Comparison of ENCODE assay signal across 9 cellular contexts in the genomic region with DNA sequence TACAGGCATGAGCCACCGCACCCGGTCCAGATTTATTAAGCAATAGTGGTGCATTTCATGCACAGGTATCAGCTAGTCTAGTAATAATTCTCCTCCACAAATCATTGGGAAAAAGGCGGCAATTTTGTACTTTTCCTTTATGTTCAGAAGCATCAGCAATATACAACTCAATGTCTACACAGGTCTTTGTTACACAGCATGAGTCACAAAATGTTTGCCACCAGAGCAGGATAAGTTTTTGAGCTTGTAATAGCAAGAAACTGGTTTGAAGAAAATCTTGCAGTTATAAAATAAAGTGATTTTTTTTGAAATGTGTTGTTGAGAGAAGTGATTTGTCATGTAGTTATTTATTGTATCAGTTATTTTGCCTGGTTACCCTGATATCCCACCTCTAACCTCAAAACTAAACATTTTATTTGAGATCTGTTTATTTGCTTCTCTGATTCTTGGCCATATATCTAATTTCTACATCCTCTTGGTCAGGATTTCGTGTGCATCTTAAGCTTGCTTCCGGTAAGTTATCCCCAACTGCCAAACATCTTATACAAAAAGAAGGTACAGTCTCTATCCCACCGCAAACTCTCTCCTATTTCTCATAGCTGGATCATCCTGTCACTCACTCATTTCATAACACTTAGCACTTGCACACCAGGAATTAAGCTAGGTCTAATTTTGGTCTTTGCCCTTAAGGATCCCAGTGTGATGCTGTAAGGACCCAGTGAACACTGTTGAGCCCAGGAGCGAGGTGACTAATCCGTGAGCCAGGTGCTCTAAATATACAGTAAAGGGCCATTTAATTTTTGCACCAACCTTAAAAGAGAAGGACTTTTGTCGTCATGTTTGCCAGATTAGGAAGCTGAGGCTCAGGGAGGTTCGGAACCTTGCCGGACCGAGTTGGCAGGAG. TPM values are rescaled to one million over a fixed set of nuclear protein-coding genes. Genes with fewer than 3 reads are reported as not detected.
DNase-seq lines count a peak whose midpoint lies in the region; ATAC-seq, FAIRE-seq and TF ChIP-seq lines count a peak whose summit lies in the region.
"Had no signal": no experiment of that assay in that cellular context is flagged by ENCODE, and none has a peak within 500 bp of the region (broad histone marks: within the 10 kb centered on the region; RNA-seq: fewer than 3 reads in every experiment).

No MANE protein-coding gene starts in this region.

- H3K4me1 ChIP-seq in K562 (replicated peaks in 1 of 2; ENCODE audit: control insufficient read depth in 2 of 2, insufficient read depth in 2 of 2, low read length in 2 of 2) (peaks cover 12 to 24% of the 10 kb centered on the region in 2 experiments; a peak in 4 of 5 replicates), mucosa of stomach (ENCODE audit: control insufficient read depth, insufficient read depth, low read length) (peaks cover 13% of the 10 kb centered on the region)

- BruUV-seq in K562 (replicated peaks; lab: Mats Ljungman, UMichigan) = TSS peak; percentile 53

- peak; percentile 2 for ATAC-seq in HG03432 (IDR thresholded peaks at IDR 0.05; ENCODE audit: unreplicated experiment)
- ATAC-seq in K562 = peak; percentile 13
- no peak for ATAC-seq in GM19324 (IDR thresholded peaks at IDR 0.05; ENCODE audit: low FRiP score, unreplicated experiment)

- no peaks in the 10 kb centered on the region for H4K20me1 ChIP-seq in K562 (replicated peaks; ENCODE audit: control insufficient read depth, insufficient read depth, low read length)

- H3K9me3 ChIP-seq in K562 (replicated peaks; ENCODE audit: control insufficient read depth, insufficient read depth, low read depth, low read length) (no peaks in the 10 kb centered on the region), mucosa of stomach (ENCODE audit: control insufficient read depth, low read length) (no peaks in the 10 kb centered on the region)

- H2AFZ ChIP-seq in K562 (ENCODE audit: low read depth, low read length) = peak overlapping the region; percentile 88

- H3K36me3 ChIP-seq in K562 (ENCODE audit: control insufficient read depth, insufficient read depth, low read length) = no peaks in the 10 kb centered on the region
- no peaks in the 10 kb centered on the region for H3K36me3 ChIP-seq in mucosa of stomach (ENCODE audit: control insufficient read depth, insufficient read depth, low read length)

- in situ Hi-C loops in K562 (cut with MboI) = no loop called here

- peaks cover 6% of the 10 kb centered on the region; the same call in 2 of the 3 replicates for H3K79me2 ChIP-seq in K562 (ENCODE audit: control insufficient read depth, insufficient read depth, low read length)

- CTCF ChIA-PET in K562 (lab: Yijun Ruan, JAX; ENCODE audit: low intra/inter-chr PET ratio) = no interaction called here

- TF ChIP-seq CTCF in K562 (IDR thresholded peaks at IDR 0.05 in 2 of 3, conservative IDR thresholded peaks at IDR 0.05 in 1 of 3; ENCODE audit: insufficient read depth in 2 of 3, low read depth in 1 of 3, low read length in 3 of 3) = no peak

- H3K27ac ChIP-seq in K562 (ENCODE audit: extremely low read depth, low read depth, low read length) = peak overlapping the region; percentile 41; the same call in 2 of the 3 replicates

- 26% methylated on average over 12 of the region's 12 CpGs for WGBS in K562 (ENCODE audit: insufficient coverage, low coverage, missing lambda C conversion rate)

- peak; percentile 76 for FAIRE-seq in K562 (lab: Jason Lieb, UNC)

- intact Hi-C loops in K562 (cut with micrococcal nuclease) = loop anchor here (2.0 kb wide), 1 partner anchor 16 kb away; the partner anchor contains the start of gene SNRNP200

- H3K27me3 ChIP-seq in K562 (ENCODE audit: control insufficient read depth in 2 of 2, insufficient read depth in 2 of 2, low read length in 2 of 2) (no peaks in the 10 kb centered on the region), mucosa of stomach (ENCODE audit: control insufficient read depth, insufficient read depth, low read length) (peaks cover 66% of the 10 kb centered on the region)

- no peaks in the 10 kb centered on the region for H3K9me1 ChIP-seq in K562 (ENCODE audit: control insufficient read depth, insufficient read depth, low read length)

- TF ChIP-seq RAD21 in K562 (CRISPR knock-in tag; conservative IDR thresholded peaks at IDR 0.05 in 1 of 2, IDR thresholded peaks at IDR 0.05 in 1 of 2) = no peak

- peak overlapping the region; percentile 52 for H3K4me3 ChIP-seq in K562
- peak overlapping the region; percentile 33 for H3K4me3 ChIP-seq in mucosa of stomach (ENCODE audit: low read length)

- no peak for TF ChIP-seq EP300 in K562 (IDR thresholded peaks at IDR 0.05; ENCODE audit: low read length)

- DNase-seq in DMS53 (lab: John Stamatoyannopoulos, UW) = peak; percentile 50
- no peak for DNase-seq in K562 (ENCODE audit: extremely low read depth in 1 of 4, low spot score in 3 of 4)
- no peak for DNase-seq in NCI-H2171 treated with DMSO at 0.1 percent for 48 hours (lab: John Stamatoyannopoulos, UW)
- DNase-seq in activated effector memory CD4-positive, alpha-beta T cell treated with anti-CD3 and anti-CD28 coated beads, Interleukin-2, amount 50 U/mL, for 16 hours = no peak
- no peak for DNase-seq in NCI-H1105 treated with DMSO at 0.1 percent for 48 hours (lab: John Stamatoyannopoulos, UW)

- POLR2A ChIA-PET in K562 (lab: Yijun Ruan, JAX) = interaction anchor here (0.6 to 3.5 kb wide), 10 partner anchors 8 to 365 kb away, joined by 3 to 29 read pairs (median 4); partner anchors contain the start of genes NCAPH and STARD7

- peak overlapping the region; percentile 62 to 96 for H3K9ac ChIP-seq in K562 (ENCODE audit: insufficient read depth in 1 of 2, low read depth in 2 of 2, low read length in 2 of 2)
- peak overlapping the region; percentile 50 for H3K9ac ChIP-seq in mucosa of stomach (ENCODE audit: low read length)

- TF ChIP-seq POLR2A in K562 (conservative IDR thresholded peaks at IDR 0.05) = no peak

- H3K4me2 ChIP-seq in K562 (ENCODE audit: insufficient read depth, low read length) = peak overlapping the region; percentile 87

RNA-seq across cellular contexts. Expression of gene ITPRIPL1, which starts 4.5 kb away (rescaled TPM):
- 6.2 and 12.4 TPM in 2 replicates for total RNA-seq in K562 (2011; cell fraction: chromatin; rRNA removed; ENCODE audit: low replicate concordance)
- 10.3 and 12.5 TPM in 2 replicates for total RNA-seq in K562 (2011; cell fraction: nucleolus; rRNA removed)
- total RNA-seq in K562 (2011; cell fraction: nucleoplasm; rRNA removed) = 9.8 and 11.6 TPM in 2 replicates
- total RNA-seq in K562 (2014; rRNA removed) (6.1 and 8.8 TPM in 2 replicates), K562 (2014; rRNA removed; fragmentation: Illumina TruSeq; extraction: Trizol) (5.9 and 6.4 TPM in 2 replicates), K562 (2015; rRNA removed; fragmentation: Illumina TruSeq; extraction: Trizol) (6.1 and 6.7 TPM in 2 replicates), K562 (2021) (8.9 and 9.0 TPM in 2 replicates)
- polyA plus RNA-seq in K562 (2011; rRNA removed) (0.23 and 5.2 TPM in 2 replicates), K562 (2014; fragmentation: Illumina TruSeq; extraction: Trizol) (6.4 and 8.1 TPM in 2 replicates), K562 (2014; fragmentation: Nextera tagmentation; extraction: Ambion mirVana) (1 to 10 TPM in 1 of 2 experiments, under 1 TPM in 1; 0.99 to 1.5 TPM), K562 (2014; rRNA removed) (5.8 and 6.5 TPM in 2 replicates)
- 0.35 and 9.2 TPM in 2 replicates for polyA plus RNA-seq in K562 (2011; cell fraction: cytosol; rRNA removed)
- 0.25 and 9.3 TPM in 2 replicates for polyA plus RNA-seq in K562 (2011; cell fraction: nucleus; rRNA removed)
- polyA plus RNA-seq in K562 (2012) = 3.2 and 5.3 TPM in 2 replicates
- 0.21 and 7.7 TPM in 2 replicates for polyA minus RNA-seq in K562 (2011; rRNA and poly(A)+ RNA removed)
- polyA minus RNA-seq in K562 (2011; cell fraction: cytosol; rRNA and poly(A)+ RNA removed) = 4.9 TPM in 1 of 2 replicates, not detected in the other
- 0.11 and 1.8 TPM in 2 replicates for polyA minus RNA-seq in K562 (2011; cell fraction: nucleus; rRNA and poly(A)+ RNA removed)
- total RNA-seq: NCI-H460 had no signal

RNA-seq across cellular contexts. Expression of gene NCAPH, which starts 15.0 kb away (rescaled TPM):
- total RNA-seq in K562 (2011; cell fraction: chromatin; rRNA removed; ENCODE audit: low replicate concordance) = 45.7 and 47.1 TPM in 2 replicates
- total RNA-seq in K562 (2011; cell fraction: nucleolus; rRNA removed) = 25.8 and 26.7 TPM in 2 replicates
- total RNA-seq in K562 (2011; cell fraction: nucleoplasm; rRNA removed) = 27.6 and 34.5 TPM in 2 replicates
- total RNA-seq in K562 (2014; rRNA removed) (63.7 and 74.2 TPM in 2 replicates), K562 (2014; rRNA removed; fragmentation: Illumina TruSeq; extraction: Trizol) (52.7 and 54.8 TPM in 2 replicates), K562 (2015; rRNA removed; fragmentation: Illumina TruSeq; extraction: Trizol) (58.2 and 61.0 TPM in 2 replicates), K562 (2021) (64.4 and 65.1 TPM in 2 replicates)
- polyA plus RNA-seq in K562 (2011; rRNA removed) (68.0 and 76.0 TPM in 2 replicates), K562 (2014; fragmentation: Illumina TruSeq; extraction: Trizol) (94.5 and 109 TPM in 2 replicates), K562 (2014; fragmentation: Nextera tagmentation; extraction: Ambion mirVana) (10 to 100 TPM; 52.4 to 73.8 TPM), K562 (2014; rRNA removed) (67.4 and 73.5 TPM in 2 replicates)
- polyA plus RNA-seq in K562 (2011; cell fraction: cytosol; rRNA removed) = 56.1 and 60.9 TPM in 2 replicates
- polyA plus RNA-seq in K562 (2011; cell fraction: nucleus; rRNA removed) = 62.2 and 63.3 TPM in 2 replicates
- 45.6 and 48.3 TPM in 2 replicates for polyA plus RNA-seq in K562 (2012)
- polyA minus RNA-seq in K562 (2011; rRNA and poly(A)+ RNA removed) = 64.5 and 73.1 TPM in 2 replicates
- polyA minus RNA-seq in K562 (2011; cell fraction: cytosol; rRNA and poly(A)+ RNA removed) = 36.7 and 42.9 TPM in 2 replicates
- polyA minus RNA-seq in K562 (2011; cell fraction: nucleus; rRNA and poly(A)+ RNA removed) = 19.0 and 30.5 TPM in 2 replicates

RNA-seq across cellular contexts. Expression of gene SNRNP200, which starts 15.2 kb away (rescaled TPM):
- 357 and 597 TPM in 2 replicates for total RNA-seq in K562 (2011; cell fraction: chromatin; rRNA removed; ENCODE audit: low replicate concordance)
- total RNA-seq in K562 (2011; cell fraction: nucleolus; rRNA removed) = 292 and 296 TPM in 2 replicates
- 272 and 298 TPM in 2 replicates for total RNA-seq in K562 (2011; cell fraction: nucleoplasm; rRNA removed)
- total RNA-seq in K562 (2014; rRNA removed) (76.1 and 87.5 TPM in 2 replicates), K562 (2014; rRNA removed; fragmentation: Illumina TruSeq; extraction: Trizol) (66.5 and 77.9 TPM in 2 replicates), K562 (2015; rRNA removed; fragmentation: Illumina TruSeq; extraction: Trizol) (94.4 and 95.0 TPM in 2 replicates), K562 (2021) (188 and 210 TPM in 2 replicates)
- polyA plus RNA-seq in K562 (2011; rRNA removed) (191 and 199 TPM in 2 replicates), K562 (2014; fragmentation: Illumina TruSeq; extraction: Trizol) (224 and 231 TPM in 2 replicates), K562 (2014; fragmentation: Nextera tagmentation; extraction: Ambion mirVana) (100 to 1,000 TPM in 1 of 2 experiments, 10 to 100 TPM in 1; 87.9 to 155 TPM), K562 (2014; rRNA removed) (171 and 181 TPM in 2 replicates)
- polyA plus RNA-seq in K562 (2011; cell fraction: cytosol; rRNA removed) = 297 and 335 TPM in 2 replicates
- 314 and 395 TPM in 2 replicates for polyA plus RNA-seq in K562 (2011; cell fraction: nucleus; rRNA removed)
- 148 and 177 TPM in 2 replicates for polyA plus RNA-seq in K562 (2012)
- polyA minus RNA-seq in K562 (2011; rRNA and poly(A)+ RNA removed) = 329 and 491 TPM in 2 replicates
- polyA minus RNA-seq in K562 (2011; cell fraction: cytosol; rRNA and poly(A)+ RNA removed) = 205 and 221 TPM in 2 replicates
- polyA minus RNA-seq in K562 (2011; cell fraction: nucleus; rRNA and poly(A)+ RNA removed) = 92.2 and 124 TPM in 2 replicates

RNA-seq across cellular contexts. Expression of gene CIAO1, which starts 54.6 kb away (rescaled TPM):
- 65.3 and 99.0 TPM in 2 replicates for total RNA-seq in K562 (2011; cell fraction: chromatin; rRNA removed; ENCODE audit: low replicate concordance)
- 78.5 and 85.1 TPM in 2 replicates for total RNA-seq in K562 (2011; cell fraction: nucleolus; rRNA removed)
- total RNA-seq in K562 (2011; cell fraction: nucleoplasm; rRNA removed) = 62.5 and 66.0 TPM in 2 replicates
- 121 and 182 TPM in 2 replicates for total RNA-seq in K562 (2014; rRNA removed)
- 64.7 and 78.7 TPM in 2 replicates for total RNA-seq in K562 (2014; rRNA removed; fragmentation: Illumina TruSeq; extraction: Trizol)
- 85.4 and 89.7 TPM in 2 replicates for total RNA-seq in K562 (2015; rRNA removed; fragmentation: Illumina TruSeq; extraction: Trizol)
- total RNA-seq in K562 (2021) = 92.8 and 94.3 TPM in 2 replicates
- polyA plus RNA-seq in K562 (2011; rRNA removed) = 102 and 122 TPM in 2 replicates
- 151 and 245 TPM in 2 replicates for polyA plus RNA-seq in K562 (2011; cell fraction: cytosol; rRNA removed)
- polyA plus RNA-seq in K562 (2011; cell fraction: nucleus; rRNA removed) = 122 and 181 TPM in 2 replicates
- 74.5 and 74.6 TPM in 2 replicates for polyA plus RNA-seq in K562 (2012)
- polyA plus RNA-seq in K562 (2014; fragmentation: Illumina TruSeq; extraction: Trizol) = 94.2 and 104 TPM in 2 replicates
- 10 to 100 TPM; 11.4 to 19.2 TPM for polyA plus RNA-seq in K562 (2014; fragmentation: Nextera tagmentation; extraction: Ambion mirVana)
- polyA plus RNA-seq in K562 (2014; rRNA removed) = 145 and 156 TPM in 2 replicates
- polyA minus RNA-seq in K562 (2011; rRNA and poly(A)+ RNA removed) = 72.8 and 90.4 TPM in 2 replicates
- polyA minus RNA-seq in K562 (2011; cell fraction: cytosol; rRNA and poly(A)+ RNA removed) = 30.5 and 44.8 TPM in 2 replicates
- polyA minus RNA-seq in K562 (2011; cell fraction: nucleus; rRNA and poly(A)+ RNA removed) = 45.0 and 45.4 TPM in 2 replicates

RNA-seq across cellular contexts. Expression of gene TMEM127, which starts 54.8 kb away (rescaled TPM):
- total RNA-seq in K562 (2011; cell fraction: chromatin; rRNA removed; ENCODE audit: low replicate concordance) = 14.6 and 42.7 TPM in 2 replicates
- total RNA-seq in K562 (2011; cell fraction: nucleolus; rRNA removed) = 18.6 and 25.2 TPM in 2 replicates
- total RNA-seq in K562 (2011; cell fraction: nucleoplasm; rRNA removed) = 23.5 and 33.2 TPM in 2 replicates
- 7.2 and 9.8 TPM in 2 replicates for total RNA-seq in K562 (2014; rRNA removed)
- 6.7 and 6.8 TPM in 2 replicates for total RNA-seq in K562 (2014; rRNA removed; fragmentation: Illumina TruSeq; extraction: Trizol)
- total RNA-seq in K562 (2015; rRNA removed; fragmentation: Illumina TruSeq; extraction: Trizol) = 10.3 and 10.7 TPM in 2 replicates
- 18.6 and 20.0 TPM in 2 replicates for total RNA-seq in K562 (2021)
- polyA plus RNA-seq in K562 (2011; rRNA removed) = 10.9 and 16.6 TPM in 2 replicates
- 10.1 and 20.0 TPM in 2 replicates for polyA plus RNA-seq in K562 (2011; cell fraction: cytosol; rRNA removed)
- 8.0 and 10.8 TPM in 2 replicates for polyA plus RNA-seq in K562 (2011; cell fraction: nucleus; rRNA removed)
- 14.1 and 20.7 TPM in 2 replicates for polyA plus RNA-seq in K562 (2012)
- polyA plus RNA-seq in K562 (2014; fragmentation: Illumina TruSeq; extraction: Trizol) = 16.6 and 17.4 TPM in 2 replicates
- polyA plus RNA-seq in K562 (2014; fragmentation: Nextera tagmentation; extraction: Ambion mirVana) = 1 to 10 TPM; 1.7 to 2.0 TPM
- polyA plus RNA-seq in K562 (2014; rRNA removed) = 9.9 and 10.8 TPM in 2 replicates
- polyA minus RNA-seq in K562 (2011; rRNA and poly(A)+ RNA removed) = 12.4 and 14.8 TPM in 2 replicates
- polyA minus RNA-seq in K562 (2011; cell fraction: cytosol; rRNA and poly(A)+ RNA removed) = 8.3 and 14.1 TPM in 2 replicates
- polyA minus RNA-seq in K562 (2011; cell fraction: nucleus; rRNA and poly(A)+ RNA removed) = 4.8 and 7.8 TPM in 2 replicates
